7 cellular contexts compared by ENCODE assay signal in genomic region chr3:124023521-124023920, GRCh38. TPM values are rescaled to one million over a fixed set of nuclear protein-coding genes. Genes with fewer than 3 reads are reported as not detected.
"Had no signal": no experiment of that assay in that cellular context is flagged by ENCODE, and none has a peak within 500 bp of the region (broad histone marks: within the 10 kb centered on the region; RNA-seq: fewer than 3 reads in every experiment).

No MANE protein-coding gene starts in this region.

RNA-seq across cellular contexts. Expression of gene ROPN1, which starts 31.6 kb away (rescaled TPM):
- total RNA-seq: LHCN-M2, MCF 10A, NCI-H460, OCI-LY7, PC-9, Right ventricle myocardium inferior, SJCRH30 had no signal
